In the genomic region with DNA sequence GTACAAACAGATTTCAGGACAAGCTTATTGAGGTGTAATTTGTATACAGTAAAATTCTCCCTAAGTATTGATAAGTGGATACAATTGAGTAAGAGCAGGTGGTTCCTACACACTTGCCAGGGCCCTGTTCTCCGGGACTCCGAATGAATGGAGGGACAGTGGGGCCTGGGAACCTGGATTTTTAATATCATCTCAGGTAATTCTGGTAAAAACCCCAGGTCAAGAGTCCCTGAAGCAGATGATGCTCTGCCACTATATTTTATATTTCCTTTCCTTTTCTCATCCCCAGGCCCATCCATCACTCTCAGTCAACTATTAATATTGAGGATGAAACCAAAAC, we compare ENCODE assay signal across 23 cellular contexts.
DNase-seq lines count a peak whose midpoint lies in the region; ATAC-seq, FAIRE-seq and TF ChIP-seq lines count a peak whose summit lies in the region.
"Had no signal": no experiment of that assay in that cellular context is flagged by ENCODE, and none has a peak within 500 bp of the region (broad histone marks: within the 10 kb centered on the region; RNA-seq: fewer than 3 reads in every experiment).

No MANE protein-coding gene starts in this region.

- H3K27me3 ChIP-seq in H1 (replicated peaks in 1 of 4; ENCODE audit: control insufficient read depth in 3 of 4, extremely low read depth in 1 of 4, insufficient read depth in 3 of 4, low read length in 3 of 4) (no peaks in the 10 kb centered on the region), thymus (ENCODE audit: control insufficient read depth, insufficient read depth) (no peaks in the 10 kb centered on the region)
- H3K27me3 ChIP-seq: body of pancreas, heart left ventricle, stomach had no signal

- no peak for TF ChIP-seq CTCF in H1 (IDR thresholded peaks at IDR 0.05; ENCODE audit: control extremely low read depth in 1 of 3, insufficient read depth in 1 of 3, low read depth in 1 of 3, low read length in 3 of 3)

- no peak overlapping the region for H3K18ac ChIP-seq in H1 (ENCODE audit: extremely low read depth, low read length)

- POLR2A ChIA-PET in activated CD8-positive, alpha-beta T cell treated with anti-CD3 and anti-CD28 coated beads, Interleukin-2, amount 10 ng/mL, durations not matched to agents 7 days and 5 days (lab: Charles Lee): interaction anchor here (1.1 to 1.4 kb wide), 2 partner anchors 9 kb away, joined by 4 to 5 read pairs; no protein-coding TSS in a partner anchor
- POLR2A ChIA-PET in H1 (lab: Charles Lee; ENCODE audit: partially characterized antibody): no interaction called here

- H3K27ac ChIP-seq in H1 (ENCODE audit: low read depth, low read length) (no peak overlapping the region), thymus (ENCODE audit: low read depth) (peak overlapping the region; percentile 32)
- H3K27ac ChIP-seq: body of pancreas, prostate gland, stomach had no signal

- no peak overlapping the region for H2BK15ac ChIP-seq in H1 (ENCODE audit: low read length)

- H3K4me1 ChIP-seq in H1 (replicated peaks in 1 of 4; ENCODE audit: control insufficient read depth in 3 of 4, insufficient read depth in 4 of 4, low read length in 3 of 4) (peaks cover 5 to 24% (median 14%) of the 10 kb centered on the region in 4 experiments), thymus (ENCODE audit: control insufficient read depth, insufficient read depth, low read length) (peaks cover 16% of the 10 kb centered on the region)
- H3K4me1 ChIP-seq: body of pancreas, prostate gland had no signal

- no peak for ATAC-seq in activated CD8-positive, alpha-beta T cell treated with anti-CD3 and anti-CD28 coated beads, Interleukin-2, amount 10 ng/mL, durations not matched to agents 7 days and 5 days
- no peak for ATAC-seq in HG03108 (IDR thresholded peaks at IDR 0.05; ENCODE audit: unreplicated experiment)
- ATAC-seq: body of pancreas, HCT116, heart left ventricle, HepG2, left lobe of liver, WTC11 had no signal

- DNase-seq in activated naive CD4-positive, alpha-beta T cell treated with Interleukin-2 at 50 U/mL for 16 hours: no peak
- DNase-seq in activated CD8-positive, alpha-beta T cell treated with anti-CD3 and anti-CD28 coated beads, Interleukin-2, amount 10 ng/mL, durations not matched to agents 7 days and 5 days: no peak
- no peak for DNase-seq in H1 (ENCODE audit: low read depth in 1 of 2, low spot score in 2 of 2)
- no peak for DNase-seq in effector CD8-positive, alpha-beta T cell (lab: John Stamatoyannopoulos, UW)
- DNase-seq in dedifferentiated amniotic fluid mesenchymal stem cell (ENCODE audit: extremely low spot score): no peak
- DNase-seq: body of pancreas; DMS79; heart left ventricle; NCI-H1417; NCI-H524; stimulated activated CD4-positive, alpha-beta T cell treated with anti-CD3 and anti-CD28 coated beads, Interleukin-2, amount 100 ng/mL, for 24 hours; stomach; T-helper 9 cell; trophoblast cell had no signal

- H2BK12ac ChIP-seq in H1 (ENCODE audit: low read depth, low read length): no peak overlapping the region

- no peaks in the 10 kb centered on the region for H3K9me3 ChIP-seq in H1 (ENCODE audit: insufficient read depth in 2 of 2, low read depth in 1 of 2, low read length in 1 of 2)
- H3K9me3 ChIP-seq in thymus (ENCODE audit: control insufficient read depth): no peaks in the 10 kb centered on the region
- H3K9me3 ChIP-seq: body of pancreas, heart left ventricle, prostate gland, stomach had no signal

- H3K36me3 ChIP-seq in H1 (ENCODE audit: control insufficient read depth in 2 of 4, insufficient read depth in 4 of 4, low read length in 3 of 4) (no peaks in the 10 kb centered on the region), thymus (ENCODE audit: control insufficient read depth, insufficient read depth) (peaks cover 6% of the 10 kb centered on the region)
- H3K36me3 ChIP-seq: heart left ventricle, prostate gland, stomach had no signal

- peaks cover 0 to 2% of the 10 kb centered on the region in 2 experiments for H4K20me1 ChIP-seq in H1 (replicated peaks in 1 of 2; ENCODE audit: control insufficient read depth in 1 of 2, insufficient read depth in 2 of 2, low read length in 2 of 2)

- no peak overlapping the region for H4K5ac ChIP-seq in H1 (ENCODE audit: insufficient read length, low read depth, low read length)

- no peak overlapping the region for H3K14ac ChIP-seq in H1 (ENCODE audit: insufficient read length)

- H2BK5ac ChIP-seq in H1 (ENCODE audit: low read depth, low read length): no peak overlapping the region

- CTCF ChIA-PET in activated CD8-positive, alpha-beta T cell treated with anti-CD3 and anti-CD28 coated beads, Interleukin-2, amount 10 ng/mL, durations not matched to agents 7 days and 5 days (lab: Charles Lee): interaction anchor here (1.8 to 2.2 kb wide), 2 partner anchors 9 to 58 kb away, joined by 5 to 6 read pairs; no protein-coding TSS in a partner anchor
- CTCF ChIA-PET in H1 (lab: Charles Lee; ENCODE audit: partially characterized antibody): interaction anchor here (0.8 kb wide), 1 partner anchor 274 kb away, joined by 3 read pairs; no protein-coding TSS in a partner anchor

- H3K4me3 Mint-ChIP-seq in activated naive CD4-positive, alpha-beta T cell treated with anti-CD3 and anti-CD28 coated beads, Interleukin-2, amount 50 U/mL, for 24 hours: peak overlapping the region; percentile 71
- H3K4me3 Mint-ChIP-seq in activated CD8-positive, alpha-beta T cell treated with anti-CD3 and anti-CD28 coated beads, Interleukin-2, amount 10 ng/mL, durations not matched to agents 7 days and 5 days: no peak overlapping the region
- H3K4me3 Mint-ChIP-seq: WTC11 had no signal

- no peak overlapping the region for H2BK120ac ChIP-seq in H1 (replicated peaks; ENCODE audit: low read depth, low read length)

- no peaks in the 10 kb centered on the region for H3K27me3 Mint-ChIP-seq in activated naive CD4-positive, alpha-beta T cell treated with anti-CD3 and anti-CD28 coated beads, Interleukin-2, amount 50 U/mL, for 24 hours
- H3K27me3 Mint-ChIP-seq in activated CD8-positive, alpha-beta T cell treated with anti-CD3 and anti-CD28 coated beads, Interleukin-2, amount 10 ng/mL, durations not matched to agents 7 days and 5 days (ENCODE audit: low read depth): no peaks in the 10 kb centered on the region

- no peak overlapping the region for H4K8ac ChIP-seq in H1 (ENCODE audit: extremely low read depth, insufficient read depth, low read length)

- H2BK20ac ChIP-seq in H1 (ENCODE audit: low read length): no peak overlapping the region

- no peak overlapping the region for H3K9ac ChIP-seq in H1 (replicated peaks in 1 of 4; ENCODE audit: extremely low read depth in 1 of 4, low read depth in 3 of 4, low read length in 3 of 4)

- TF ChIP-seq EP300 in H1 (IDR thresholded peaks at IDR 0.05; ENCODE audit: borderline replicate concordance in 1 of 2, low read depth in 2 of 2, low read length in 2 of 2): no peak

- H3K4me3 ChIP-seq in H1 (ENCODE audit: extremely low read depth in 1 of 4, insufficient read depth in 2 of 4, low read depth in 3 of 4, low read length in 4 of 4) (no peak overlapping the region), thymus (ENCODE audit: low read length) (no peak overlapping the region)
- H3K4me3 ChIP-seq: body of pancreas, heart left ventricle, prostate gland, stomach had no signal

- peaks cover 93% of the 10 kb centered on the region for H3K4me1 Mint-ChIP-seq in activated naive CD4-positive, alpha-beta T cell treated with anti-CD3 and anti-CD28 coated beads, Interleukin-2, amount 50 U/mL, for 24 hours
- peaks cover 84% of the 10 kb centered on the region for H3K4me1 Mint-ChIP-seq in activated CD8-positive, alpha-beta T cell treated with anti-CD3 and anti-CD28 coated beads, Interleukin-2, amount 10 ng/mL, durations not matched to agents 7 days and 5 days (ENCODE audit: low read depth)

- peaks cover 0 to 12% of the 10 kb centered on the region in 2 experiments; a peak in 2 of 4 replicates for H3K79me2 ChIP-seq in H1 (ENCODE audit: control insufficient read depth in 1 of 2, insufficient read depth in 2 of 2, low read length in 2 of 2)

- no peak for TF ChIP-seq RAD21 in H1 (IDR thresholded peaks at IDR 0.05 in 1 of 2, conservative IDR thresholded peaks at IDR 0.05 in 1 of 2; ENCODE audit: low read depth in 2 of 2, low read length in 2 of 2)

- H3K27ac Mint-ChIP-seq in activated naive CD4-positive, alpha-beta T cell treated with anti-CD3 and anti-CD28 coated beads, Interleukin-2, amount 50 U/mL, for 24 hours: peak overlapping the region; percentile 100
- H3K27ac Mint-ChIP-seq in activated CD8-positive, alpha-beta T cell treated with anti-CD3 and anti-CD28 coated beads, Interleukin-2, amount 10 ng/mL, durations not matched to agents 7 days and 5 days: peak overlapping the region; percentile 90
- H3K27ac Mint-ChIP-seq: WTC11 had no signal

- no peak overlapping the region for H3K56ac ChIP-seq in H1 (replicated peaks; ENCODE audit: insufficient read length, low read depth, low read length)

- FAIRE-seq in H1 (lab: Jason Lieb, UNC): no peak
- FAIRE-seq: HepG2, RCC 7860 had no signal

- H3K36me3 Mint-ChIP-seq in activated naive CD4-positive, alpha-beta T cell treated with anti-CD3 and anti-CD28 coated beads, Interleukin-2, amount 50 U/mL, for 24 hours: peaks cover 55% of the 10 kb centered on the region
- peaks cover 65% of the 10 kb centered on the region for H3K36me3 Mint-ChIP-seq in activated CD8-positive, alpha-beta T cell treated with anti-CD3 and anti-CD28 coated beads, Interleukin-2, amount 10 ng/mL, durations not matched to agents 7 days and 5 days (ENCODE audit: low read depth)
- H3K36me3 Mint-ChIP-seq: WTC11 had no signal

- no peak overlapping the region for H4K91ac ChIP-seq in H1 (replicated peaks; ENCODE audit: insufficient read length, low read length)

- 95% methylated on average over 2 of the region's 2 CpGs; no CpG with 5 or more reads in 1 of the 2 experiments for WGBS in H1 (ENCODE audit: extremely low coverage in 1 of 2, insufficient coverage in 1 of 2, insufficient read length in 1 of 2, insufficient replicate concordance in 2 of 2, low coverage in 1 of 2, low lambda C conversion rate in 2 of 2, missing lambda C conversion rate in 1 of 2), 2 experiments
- 99% methylated on average over 2 of the region's 2 CpGs for WGBS in thymus

- peaks cover 2% of the 10 kb centered on the region; the same call in 1 of the 2 replicates for H3K79me1 ChIP-seq in H1 (ENCODE audit: low read depth, low read length)

- no peak overlapping the region for H2AK5ac ChIP-seq in H1 (ENCODE audit: low read depth, low read length)

- H2AFZ ChIP-seq in H1 (ENCODE audit: low read length): no peak overlapping the region

- TF ChIP-seq POLR2A in H1 (IDR thresholded peaks at IDR 0.05; ENCODE audit: control extremely low read depth in 1 of 2, low read depth in 2 of 2, low read length in 2 of 2): no peak

- H3K9me3 Mint-ChIP-seq in activated naive CD4-positive, alpha-beta T cell treated with anti-CD3 and anti-CD28 coated beads, Interleukin-2, amount 50 U/mL, for 24 hours: peaks cover 6% of the 10 kb centered on the region
- H3K9me3 Mint-ChIP-seq in activated CD8-positive, alpha-beta T cell treated with anti-CD3 and anti-CD28 coated beads, Interleukin-2, amount 10 ng/mL, durations not matched to agents 7 days and 5 days (ENCODE audit: insufficient read depth): no peaks in the 10 kb centered on the region
- H3K9me3 Mint-ChIP-seq: WTC11 had no signal

- no peak overlapping the region for H3K23ac ChIP-seq in H1 (ENCODE audit: insufficient read length)

- H3K23me2 ChIP-seq in H1 (ENCODE audit: low read depth, low read length): no peaks in the 10 kb centered on the region

- H3K4me2 ChIP-seq in H1 (ENCODE audit: insufficient read depth in 1 of 2, low read depth in 2 of 2, low read length in 2 of 2): no peak overlapping the region

- H3K4ac ChIP-seq in H1 (replicated peaks; ENCODE audit: insufficient read length, low read depth, low read length): no peak overlapping the region
